18 cellular contexts compared by ENCODE assay signal in genomic region chrX:3435057-3435456, GRCh38.
"Had no signal": no experiment of that assay in that cellular context is flagged by ENCODE, and none has a peak within 500 bp of the region (broad histone marks: within the 10 kb centered on the region; RNA-seq: fewer than 3 reads in every experiment).

No MANE protein-coding gene starts in this region.

- H3K27ac ChIP-seq: SJSA1, SK-N-MC had no signal

- H3K4me1 ChIP-seq: SJSA1 had no signal

- H3K36me3 ChIP-seq: SJSA1 had no signal

- FAIRE-seq: RCC 7860 had no signal

- H3K4me3 ChIP-seq: SJSA1, SK-N-MC had no signal

- H3K9me3 ChIP-seq: SJSA1 had no signal

- H3K27me3 ChIP-seq: SJSA1 had no signal

- DNase-seq: KBM-7, MV-4-11, NCI-H1048, NCI-H1105, NCI-H1417, NCI-H1436 treated with DMSO at 0.1 percent for 48 hours, NCI-H1694 treated with DMSO at 0.1 percent for 48 hours, NCI-H2029, NCI-H2081 treated with DMSO at 0.1 percent for 48 hours, NCI-H2227 treated with DMSO at 0.1 percent for 48 hours, NCI-H524, NCI-H774, Right ventricle myocardium superior, RPMI8226, SIG-M5 had no signal
